ENCODE assay signal across 8 cellular contexts in genomic region chr10:72340510-72340895, GRCh38. TPM values are rescaled to one million over a fixed set of nuclear protein-coding genes. Genes with fewer than 3 reads are reported as not detected.
DNase-seq lines count a peak whose midpoint lies in the region; ATAC-seq and TF ChIP-seq lines count a peak whose summit lies in the region.

No MANE protein-coding gene starts in this region.

- peaks cover 10% of the 10 kb centered on the region; the same call in 1 of the 2 replicates for H3K79me2 ChIP-seq in Loucy (ENCODE audit: insufficient read depth, low read length)
- H3K79me2 ChIP-seq in mesendoderm (ENCODE audit: control insufficient read depth, insufficient read depth, low read length), result no peaks in the 10 kb centered on the region

- H2BK15ac ChIP-seq in mesendoderm (replicated peaks; ENCODE audit: low read depth), result no peak overlapping the region

- no peaks in the 10 kb centered on the region for H3K9me2 ChIP-seq in Loucy (replicated peaks; ENCODE audit: low read depth, low read length)

- H2BK120ac ChIP-seq in mesendoderm (ENCODE audit: low read depth, low read length), result no peak overlapping the region

- no peak overlapping the region for H3K9ac ChIP-seq in Loucy (ENCODE audit: low read depth, low read length, poor library complexity, severe bottlenecking)
- no peak overlapping the region for H3K9ac ChIP-seq in mesendoderm (ENCODE audit: low read length)

- no peak overlapping the region for H3K18ac ChIP-seq in mesendoderm (ENCODE audit: low read length)

- no peak overlapping the region for H3K4me3 Mint-ChIP-seq in dendritic cell treated with granulocyte-macrophage colony-stimulating factor and Interleukin-4, amounts not matched to agents 40 ng/mL and 50 ng/mL, for 4 days

- no peak overlapping the region for H3K4me2 ChIP-seq in Loucy (ENCODE audit: low read depth, low read length, poor library complexity, severe bottlenecking)
- H3K4me2 ChIP-seq in mesendoderm (ENCODE audit: low read length), result no peak overlapping the region

- peak overlapping the region; percentile 68 for H3K27ac Mint-ChIP-seq in dendritic cell treated with granulocyte-macrophage colony-stimulating factor and Interleukin-4, amounts not matched to agents 40 ng/mL and 50 ng/mL, for 4 days

- H3K4me1 ChIP-seq in Loucy (ENCODE audit: insufficient read depth, low read length, poor library complexity, severe bottlenecking) (peaks cover 31% of the 10 kb centered on the region), mesendoderm (ENCODE audit: control insufficient read depth, low read depth, low read length) (no peaks in the 10 kb centered on the region)

- peak; percentile 96 for TF ChIP-seq CTCF in GM10248 (IDR thresholded peaks at IDR 0.05; ENCODE audit: control extremely low read depth, extremely low read depth, low read depth, missing control alignments)
- TF ChIP-seq CTCF in Loucy (conservative IDR thresholded peaks at IDR 0.05; ENCODE audit: low read length), result peak; percentile 94

- peaks cover 68% of the 10 kb centered on the region for H3K4me1 Mint-ChIP-seq in dendritic cell treated with granulocyte-macrophage colony-stimulating factor and Interleukin-4, amounts not matched to agents 40 ng/mL and 50 ng/mL, for 4 days (ENCODE audit: low read depth)

- no peak overlapping the region for H2AK5ac ChIP-seq in mesendoderm (ENCODE audit: low read length)

- DNase-seq in GM10248 (ENCODE audit: extremely low spot score) (peak; percentile 83), mesendoderm (peak; percentile 82), superior temporal gyrus (ENCODE audit: extremely low spot score) (peak; percentile 76), NCI-H1105 treated with DMSO at 0.1 percent for 48 hours (lab: John Stamatoyannopoulos, UW) (no peak)
- peak; percentile 78 for DNase-seq in activated CD4-positive, alpha-beta T cell treated with anti-CD3 and anti-CD28 coated beads, Interleukin-2, amount 50 U/mL, for 1 hour

- peaks cover 36% of the 10 kb centered on the region; the same call in 1 of the 2 replicates for H3K36me3 ChIP-seq in Loucy (ENCODE audit: insufficient read depth, low read length)
- peaks cover 6% of the 10 kb centered on the region for H3K36me3 ChIP-seq in mesendoderm (ENCODE audit: control insufficient read depth, insufficient read depth, low read length)

- H4K8ac ChIP-seq in mesendoderm (ENCODE audit: low read depth, low read length), result no peak overlapping the region

- no CpG with 5 or more reads among the region's 15 CpGs for WGBS in mesendoderm (ENCODE audit: extremely low coverage, insufficient coverage, low lambda C conversion rate)

- no peak overlapping the region for H3K23ac ChIP-seq in mesendoderm (ENCODE audit: low read length)

- intact Hi-C loops in dendritic cell treated with granulocyte-macrophage colony-stimulating factor and Interleukin-4, amounts not matched to agents 40 ng/mL and 50 ng/mL, for 4 days (cut with micrococcal nuclease), result no loop called here

- H3F3A ChIP-seq in Loucy (ENCODE audit: low read depth), result 0 out of 2 replicates have a peak, but pooled peaks cover 4% of the 10 kb centered on the region

- no peak overlapping the region for H2AFZ ChIP-seq in Loucy (ENCODE audit: low read length)

- no peaks in the 10 kb centered on the region for H3K79me1 ChIP-seq in mesendoderm (ENCODE audit: low read length)

- H3K36me3 Mint-ChIP-seq in dendritic cell treated with granulocyte-macrophage colony-stimulating factor and Interleukin-4, amounts not matched to agents 40 ng/mL and 50 ng/mL, for 4 days (ENCODE audit: low read depth), result peaks cover 97% of the 10 kb centered on the region

- POLR2A ChIA-PET in GM10248 (lab: Yijun Ruan, JAX), result no interaction called here

- H3K9me3 ChIP-seq in Loucy (ENCODE audit: insufficient read depth, low read depth, low read length), result no peaks in the 10 kb centered on the region

- H3K27me3 ChIP-seq in Loucy (ENCODE audit: insufficient read depth, low read length, poor library complexity, severe bottlenecking) (no peaks in the 10 kb centered on the region), mesendoderm (ENCODE audit: insufficient read depth, low read length, poor library complexity) (no peaks in the 10 kb centered on the region)

- H3K4ac ChIP-seq in mesendoderm (ENCODE audit: low read depth, low read length), result no peak overlapping the region

- no peak overlapping the region for H3K56ac ChIP-seq in mesendoderm (ENCODE audit: low read length)

- H3K27ac ChIP-seq in mesendoderm (ENCODE audit: low read depth, low read length), result no peak overlapping the region

- H4K20me1 ChIP-seq in Loucy (ENCODE audit: insufficient read depth, low read length, poor library complexity, severe bottlenecking), result peaks cover 3% of the 10 kb centered on the region

- H2BK5ac ChIP-seq in mesendoderm (ENCODE audit: low read length), result no peak overlapping the region

- no peak overlapping the region for H4K5ac ChIP-seq in mesendoderm (ENCODE audit: low read length)

- no peaks in the 10 kb centered on the region for H3K27me3 Mint-ChIP-seq in dendritic cell treated with granulocyte-macrophage colony-stimulating factor and Interleukin-4, amounts not matched to agents 40 ng/mL and 50 ng/mL, for 4 days

- CTCF ChIA-PET in GM10248 (lab: Yijun Ruan, JAX), result interaction anchor here (0.7 to 6.2 kb wide), 9 partner anchors 9 to 277 kb away, joined by 3 to 78 read pairs (median 5); no protein-coding TSS in a partner anchor

- no peaks in the 10 kb centered on the region for H3K9me3 Mint-ChIP-seq in dendritic cell treated with granulocyte-macrophage colony-stimulating factor and Interleukin-4, amounts not matched to agents 40 ng/mL and 50 ng/mL, for 4 days

- ATAC-seq in HG02884 (IDR thresholded peaks at IDR 0.05; ENCODE audit: unreplicated experiment), result no peak

- H3K4me3 ChIP-seq in Loucy (ENCODE audit: low read length, poor library complexity, severe bottlenecking) (no peak overlapping the region), mesendoderm (ENCODE audit: low read length) (no peak overlapping the region)

RNA-seq across cellular contexts. Expression of gene DNAJB12, which starts 14.2 kb away (rescaled TPM):
- 15.4 TPM for polyA plus RNA-seq in mesendoderm (2013, experiment 1 of 2)
- polyA plus RNA-seq in mesendoderm (2013, experiment 2 of 2), result 15.1 TPM
